In genomic region chr4:153152453-153153338, GRCh38 we compare ENCODE assay signal across 8 cellular contexts. TPM values are rescaled to one million over a fixed set of nuclear protein-coding genes. Genes with fewer than 3 reads are reported as not detected.
DNase-seq lines count a peak whose midpoint lies in the region; ATAC-seq and TF ChIP-seq lines count a peak whose summit lies in the region.

No MANE protein-coding gene starts in this region.

- DNase-seq in NCI-H524 (lab: John Stamatoyannopoulos, UW) (peak; percentile 71), endothelial cell (ENCODE audit: low spot score) (peak; percentile 27), HPDE6-E6E7 (ENCODE audit: extremely low spot score) (no peak)
- DNase-seq in activated CD8-positive, alpha-beta memory T cell treated with anti-CD3 and anti-CD28 coated beads, Interleukin-2, amount 50 U/mL, for 24 hours (ENCODE audit: extremely low read depth): peak; percentile 29

- peak overlapping the region; percentile 87 for H3K4me3 Mint-ChIP-seq in endothelial cell (ENCODE audit: unreplicated experiment)
- peak overlapping the region; percentile 83 for H3K4me3 Mint-ChIP-seq in stimulated activated memory B cell treated with anti-CD40 and anti-IgM and Interleukin-4, amounts not matched to agents 10 μg/mL and 1 μg/mL and 100 μg/mL, for 72 hours

- H3K4me1 ChIP-seq in muscle layer of colon (ENCODE audit: insufficient read depth, low read length): peaks cover 9% of the 10 kb centered on the region

- no peaks in the 10 kb centered on the region for H3K36me3 Mint-ChIP-seq in endothelial cell (ENCODE audit: low read depth, unreplicated experiment)
- no peaks in the 10 kb centered on the region for H3K36me3 Mint-ChIP-seq in stimulated activated memory B cell treated with anti-CD40 and anti-IgM and Interleukin-4, amounts not matched to agents 10 μg/mL and 1 μg/mL and 100 μg/mL, for 72 hours

- H3K9me3 Mint-ChIP-seq in endothelial cell (ENCODE audit: unreplicated experiment): no peaks in the 10 kb centered on the region
- no peaks in the 10 kb centered on the region for H3K9me3 Mint-ChIP-seq in stimulated activated memory B cell treated with anti-CD40 and anti-IgM and Interleukin-4, amounts not matched to agents 10 μg/mL and 1 μg/mL and 100 μg/mL, for 72 hours

- no peaks in the 10 kb centered on the region for H3K9me3 ChIP-seq in muscle layer of colon (ENCODE audit: low read length)

- no peak for TF ChIP-seq CTCF in endothelial cell (IDR thresholded peaks at IDR 0.05; ENCODE audit: unreplicated experiment)

- no peaks in the 10 kb centered on the region for H3K27me3 ChIP-seq in muscle layer of colon (ENCODE audit: control insufficient read depth in 1 of 2, insufficient read depth in 2 of 2, low read length in 2 of 2)

- H3K9ac ChIP-seq in muscle layer of colon (ENCODE audit: low read length): no peak overlapping the region

- H3K4me3 ChIP-seq in muscle layer of colon (ENCODE audit: low read depth in 1 of 2, low read length in 2 of 2): peak overlapping the region; percentile 69 to 75

- no peaks in the 10 kb centered on the region for H3K36me3 ChIP-seq in muscle layer of colon (ENCODE audit: insufficient read depth, low read length)

- peak overlapping the region; percentile 48 for H3K27ac ChIP-seq in muscle layer of colon (ENCODE audit: low read depth, low read length)

- no peak overlapping the region for H3K27ac Mint-ChIP-seq in endothelial cell (ENCODE audit: unreplicated experiment)
- peak overlapping the region; percentile 53 for H3K27ac Mint-ChIP-seq in stimulated activated memory B cell treated with anti-CD40 and anti-IgM and Interleukin-4, amounts not matched to agents 10 μg/mL and 1 μg/mL and 100 μg/mL, for 72 hours

- peaks cover 12% of the 10 kb centered on the region for H3K27me3 Mint-ChIP-seq in endothelial cell (ENCODE audit: unreplicated experiment)
- H3K27me3 Mint-ChIP-seq in stimulated activated memory B cell treated with anti-CD40 and anti-IgM and Interleukin-4, amounts not matched to agents 10 μg/mL and 1 μg/mL and 100 μg/mL, for 72 hours: peaks cover 35% of the 10 kb centered on the region

- peak; percentile 20 for ATAC-seq in GM18868 (IDR thresholded peaks at IDR 0.05; ENCODE audit: unreplicated experiment)
- peak; percentile 26 for ATAC-seq in HG03139 (IDR thresholded peaks at IDR 0.05; ENCODE audit: unreplicated experiment)
- peak; percentile 58 for ATAC-seq in stimulated activated memory B cell treated with anti-CD40 and anti-IgM and Interleukin-4, amounts not matched to agents 10 μg/mL and 1 μg/mL and 100 μg/mL, for 72 hours

- H3K4me1 Mint-ChIP-seq in endothelial cell (ENCODE audit: unreplicated experiment): peaks cover 10% of the 10 kb centered on the region
- peaks cover 58% of the 10 kb centered on the region for H3K4me1 Mint-ChIP-seq in stimulated activated memory B cell treated with anti-CD40 and anti-IgM and Interleukin-4, amounts not matched to agents 10 μg/mL and 1 μg/mL and 100 μg/mL, for 72 hours

RNA-seq across cellular contexts. Expression of gene TRIM2, which starts 51.5 kb away (rescaled TPM):
- total RNA-seq in endothelial cell (ENCODE audit: unreplicated experiment): 15.4 TPM
